In the genomic region with DNA sequence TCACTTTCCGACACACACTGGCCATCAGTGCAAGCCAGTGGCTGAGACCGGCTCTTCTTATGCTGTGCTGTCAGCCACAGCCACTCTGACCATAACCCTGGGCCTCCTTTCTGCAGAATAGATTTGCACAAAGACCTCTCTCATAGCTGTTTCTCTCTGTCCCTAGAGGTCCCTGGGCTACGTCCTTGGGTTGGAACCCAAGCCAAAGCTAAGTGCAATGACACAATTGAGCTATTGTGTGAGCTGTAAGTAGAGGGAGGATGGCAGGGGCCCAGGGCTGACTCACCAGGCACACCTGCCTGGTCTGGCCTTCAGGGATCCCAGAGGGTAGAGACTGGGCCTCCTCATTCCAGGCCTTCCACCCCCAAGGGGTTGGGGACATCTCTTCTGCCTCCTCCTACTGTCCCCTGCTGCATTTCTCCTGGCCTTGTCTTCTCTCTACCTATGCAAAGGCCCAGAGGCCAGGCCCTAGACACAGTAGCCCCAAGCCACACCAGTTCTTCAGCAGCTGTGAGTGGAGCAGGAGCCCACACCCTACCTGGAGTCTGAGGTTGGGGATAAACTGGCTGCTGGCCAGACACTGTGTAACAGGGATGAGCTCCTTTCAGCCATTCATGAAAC, we compare ENCODE assay signal across 1 cellular context.
TF ChIP-seq lines count a peak whose summit lies in the region.

No MANE protein-coding gene starts in this region.

TF ChIP-seq in HCT116, 20 proteins besides CTCF, POLR2A, EP300 and RAD21 (continued from another document):
- TF ChIP-seq, protein P1, sequence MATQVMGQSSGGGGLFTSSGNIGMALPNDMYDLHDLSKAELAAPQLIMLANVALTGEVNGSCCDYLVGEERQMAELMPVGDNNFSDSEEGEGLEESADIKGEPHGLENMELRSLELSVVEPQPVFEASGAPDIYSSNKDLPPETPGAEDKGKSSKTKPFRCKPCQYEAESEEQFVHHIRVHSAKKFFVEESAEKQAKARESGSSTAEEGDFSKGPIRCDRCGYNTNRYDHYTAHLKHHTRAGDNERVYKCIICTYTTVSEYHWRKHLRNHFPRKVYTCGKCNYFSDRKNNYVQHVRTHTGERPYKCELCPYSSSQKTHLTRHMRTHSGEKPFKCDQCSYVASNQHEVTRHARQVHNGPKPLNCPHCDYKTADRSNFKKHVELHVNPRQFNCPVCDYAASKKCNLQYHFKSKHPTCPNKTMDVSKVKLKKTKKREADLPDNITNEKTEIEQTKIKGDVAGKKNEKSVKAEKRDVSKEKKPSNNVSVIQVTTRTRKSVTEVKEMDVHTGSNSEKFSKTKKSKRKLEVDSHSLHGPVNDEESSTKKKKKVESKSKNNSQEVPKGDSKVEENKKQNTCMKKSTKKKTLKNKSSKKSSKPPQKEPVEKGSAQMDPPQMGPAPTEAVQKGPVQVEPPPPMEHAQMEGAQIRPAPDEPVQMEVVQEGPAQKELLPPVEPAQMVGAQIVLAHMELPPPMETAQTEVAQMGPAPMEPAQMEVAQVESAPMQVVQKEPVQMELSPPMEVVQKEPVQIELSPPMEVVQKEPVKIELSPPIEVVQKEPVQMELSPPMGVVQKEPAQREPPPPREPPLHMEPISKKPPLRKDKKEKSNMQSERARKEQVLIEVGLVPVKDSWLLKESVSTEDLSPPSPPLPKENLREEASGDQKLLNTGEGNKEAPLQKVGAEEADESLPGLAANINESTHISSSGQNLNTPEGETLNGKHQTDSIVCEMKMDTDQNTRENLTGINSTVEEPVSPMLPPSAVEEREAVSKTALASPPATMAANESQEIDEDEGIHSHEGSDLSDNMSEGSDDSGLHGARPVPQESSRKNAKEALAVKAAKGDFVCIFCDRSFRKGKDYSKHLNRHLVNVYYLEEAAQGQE (IDR thresholded peaks at IDR 0.05; ENCODE audit: low read depth), result no peak
- TF ChIP-seq ZFX (IDR thresholded peaks at IDR 0.05) (no peak), POLR2AphosphoS5 (IDR thresholded peaks at IDR 0.05; ENCODE audit: low read depth, low read length) (peak; percentile 31; the same call in 1 of the 2 replicates), TCF7L2 (IDR thresholded peaks at IDR 0.05; ENCODE audit: borderline replicate concordance, extremely low read depth, insufficient read depth, insufficient read length) (no peak), SIN3A (IDR thresholded peaks at IDR 0.05; ENCODE audit: low read depth) (0 out of 2 replicates have a peak, but pooled peaks have one; percentile 20), CBX3 (IDR thresholded peaks at IDR 0.05; ENCODE audit: low read depth) (peak; percentile 80), SRF (IDR thresholded peaks at IDR 0.05; ENCODE audit: low read depth) (no peak), EZH2 (IDR thresholded peaks at IDR 0.05) (no peak), YY1 (IDR thresholded peaks at IDR 0.05; ENCODE audit: extremely low read depth, insufficient replicate concordance, low read depth, low read length) (no peak)
- TF ChIP-seq, protein P2, sequence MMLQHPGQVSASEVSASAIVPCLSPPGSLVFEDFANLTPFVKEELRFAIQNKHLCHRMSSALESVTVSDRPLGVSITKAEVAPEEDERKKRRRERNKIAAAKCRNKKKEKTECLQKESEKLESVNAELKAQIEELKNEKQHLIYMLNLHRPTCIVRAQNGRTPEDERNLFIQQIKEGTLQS (IDR thresholded peaks at IDR 0.05), result no peak
- TF ChIP-seq, protein P3, sequence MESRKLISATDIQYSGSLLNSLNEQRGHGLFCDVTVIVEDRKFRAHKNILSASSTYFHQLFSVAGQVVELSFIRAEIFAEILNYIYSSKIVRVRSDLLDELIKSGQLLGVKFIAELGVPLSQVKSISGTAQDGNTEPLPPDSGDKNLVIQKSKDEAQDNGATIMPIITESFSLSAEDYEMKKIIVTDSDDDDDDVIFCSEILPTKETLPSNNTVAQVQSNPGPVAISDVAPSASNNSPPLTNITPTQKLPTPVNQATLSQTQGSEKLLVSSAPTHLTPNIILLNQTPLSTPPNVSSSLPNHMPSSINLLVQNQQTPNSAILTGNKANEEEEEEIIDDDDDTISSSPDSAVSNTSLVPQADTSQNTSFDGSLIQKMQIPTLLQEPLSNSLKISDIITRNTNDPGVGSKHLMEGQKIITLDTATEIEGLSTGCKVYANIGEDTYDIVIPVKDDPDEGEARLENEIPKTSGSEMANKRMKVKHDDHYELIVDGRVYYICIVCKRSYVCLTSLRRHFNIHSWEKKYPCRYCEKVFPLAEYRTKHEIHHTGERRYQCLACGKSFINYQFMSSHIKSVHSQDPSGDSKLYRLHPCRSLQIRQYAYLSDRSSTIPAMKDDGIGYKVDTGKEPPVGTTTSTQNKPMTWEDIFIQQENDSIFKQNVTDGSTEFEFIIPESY (IDR thresholded peaks at IDR 0.05; ENCODE audit: extremely low read depth, insufficient replicate concordance, low read length), result no peak
